In genomic region chr1:3899776-3900149, GRCh38 we compare ENCODE assay signal across 8 cellular contexts. TPM values are rescaled to one million over a fixed set of nuclear protein-coding genes. Genes with fewer than 3 reads are reported as not detected.
DNase-seq lines count a peak whose midpoint lies in the region; FAIRE-seq and TF ChIP-seq lines count a peak whose summit lies in the region.

No MANE protein-coding gene starts in this region.

- DNase-seq in AG09309 (ENCODE audit: low read depth) = no peak
- DNase-seq in GM19238 (ENCODE audit: insufficient read length, low spot score) = peak; percentile 53
- peak; percentile 20 for DNase-seq in MCF 10A (ENCODE audit: unreplicated experiment)
- no peak for DNase-seq in hippocampal formation (lab: John Stamatoyannopoulos, UW)
- DNase-seq in D341Med (ENCODE audit: low spot score) = no peak
- DNase-seq in H54 (ENCODE audit: insufficient read length, low spot score) = no peak

- H3K4me1 Mint-ChIP-seq in MCF 10A (ENCODE audit: insufficient read depth, unreplicated experiment) = peaks cover 6% of the 10 kb centered on the region

- no TSS peak for BruUV-seq in MCF 10A (replicated peaks; lab: Mats Ljungman, UMichigan)

- H3K9me3 ChIP-seq in HUES64 (ENCODE audit: insufficient read depth, low read depth, low read length) (no peaks in the 10 kb centered on the region), mononuclear cell (ENCODE audit: low read depth, low read length) (no peaks in the 10 kb centered on the region)

- H3K27me3 Mint-ChIP-seq in MCF 10A (ENCODE audit: insufficient read depth, unreplicated experiment) = no peaks in the 10 kb centered on the region

- peak overlapping the region; percentile 92 for H3K9ac ChIP-seq in HUES64 (ENCODE audit: low read depth, low read length)

- peaks cover 8% of the 10 kb centered on the region for H3K9me3 Mint-ChIP-seq in MCF 10A (ENCODE audit: unreplicated experiment)

- H3K36me3 ChIP-seq in HUES64 (ENCODE audit: insufficient read depth, low read length) = peaks cover 10% of the 10 kb centered on the region

- H3K27ac Mint-ChIP-seq in MCF 10A (ENCODE audit: low read depth, unreplicated experiment) = peak overlapping the region; percentile 99

- peak overlapping the region; percentile 95 for H3K27ac ChIP-seq in HUES64 (ENCODE audit: low read depth, low read length)

- TF ChIP-seq CTCF in AG09309 (IDR thresholded peaks at IDR 0.05; ENCODE audit: control insufficient read depth, insufficient read depth, low read depth, low read length, missing control alignments) (no peak), MCF 10A (IDR thresholded peaks at IDR 0.05; ENCODE audit: unreplicated experiment) (no peak)

- peak overlapping the region; percentile 84 for H3K4me3 Mint-ChIP-seq in MCF 10A (ENCODE audit: unreplicated experiment)

- H3K36me3 Mint-ChIP-seq in MCF 10A (ENCODE audit: insufficient read depth, unreplicated experiment) = no peaks in the 10 kb centered on the region

- under 1% methylated on average over 25 of the region's 25 CpGs for WGBS in HUES64

- no peak for TF ChIP-seq POLR2A in H54 (IDR thresholded peaks at IDR 0.05; ENCODE audit: low read depth, low read length)

- no peaks in the 10 kb centered on the region for H3K27me3 ChIP-seq in HUES64 (ENCODE audit: insufficient read depth, low read length)
- H3K27me3 ChIP-seq in mononuclear cell (ENCODE audit: insufficient read depth, low read length) = no peaks in the 10 kb centered on the region

- POLR2A ChIA-PET in MCF 10A (lab: Yijun Ruan, JAX) = interaction anchor here (0.7 to 3.4 kb wide), 7 partner anchors 11 to 1374 kb away, joined by 3 to 47 read pairs (median 3); partner anchors contain the start of genes CEP104, DFFB, LRRC47 and PANK4

- intact Hi-C loops in MCF 10A (cut with micrococcal nuclease) = loop anchor here (1.0 kb wide), 1 partner anchor 42 kb away; the partner anchor contains the start of genes CEP104 and DFFB

- peak overlapping the region; percentile 83 for H3K4me3 ChIP-seq in AG09309 (ENCODE audit: control insufficient read depth, low read depth, low read length)
- H3K4me3 ChIP-seq in HUES64 (ENCODE audit: low read length) = peak overlapping the region; percentile 99
- H3K4me3 ChIP-seq in mononuclear cell (ENCODE audit: low read length) = peak overlapping the region; percentile 69

- CTCF ChIA-PET in MCF 10A (lab: Yijun Ruan, JAX) = interaction anchor here (0.7 to 1.3 kb wide), 3 partner anchors 41 to 61 kb away, joined by 3 to 6 read pairs (median 3); no protein-coding TSS in a partner anchor

- FAIRE-seq in H54 (lab: Jason Lieb, UNC) = no peak

- H3K4me1 ChIP-seq in HUES64 (ENCODE audit: insufficient read depth, low read length) = peaks cover 9% of the 10 kb centered on the region
- H3K4me1 ChIP-seq in mononuclear cell (ENCODE audit: insufficient read depth, low read length) = peaks cover 42% of the 10 kb centered on the region

RNA-seq across cellular contexts. Expression of gene C1orf174, which starts 0.3 kb away (rescaled TPM):
- 32.0 TPM for polyA plus RNA-seq in HUES64 (2013, experiment 1 of 2)
- polyA plus RNA-seq in HUES64 (2013, experiment 2 of 2) = 34.2 TPM
- total RNA-seq in MCF 10A (2022) (22.4 and 24.4 TPM in 2 replicates), mononuclear cell (21.0 TPM)

RNA-seq across cellular contexts. Expression of gene DFFB, which starts 42.5 kb away (rescaled TPM):
- polyA plus RNA-seq in HUES64 (2013, experiment 1 of 2) = 4.5 TPM
- polyA plus RNA-seq in HUES64 (2013, experiment 2 of 2) = 5.8 TPM
- total RNA-seq in MCF 10A (2022) (4.5 and 4.8 TPM in 2 replicates), mononuclear cell (4.2 TPM)

RNA-seq across cellular contexts. Expression of gene CEP104, which starts 42.8 kb away (rescaled TPM):
- polyA plus RNA-seq in HUES64 (2013, experiment 1 of 2) = 15.1 TPM
- polyA plus RNA-seq in HUES64 (2013, experiment 2 of 2) = 14.8 TPM
- total RNA-seq in MCF 10A (2022) (68.7 and 74.1 TPM in 2 replicates), mononuclear cell (12.8 TPM)

Comparison
In these comparisons a context has a peak if more than half of its experiments do, and no peak if none do; other contexts are left out.
1. DNase-seq: peak in GM19238 (single experiment) and MCF 10A (single experiment); none in AG09309 (single experiment), hippocampal formation (0 of 2), D341Med (single experiment) and H54 (single experiment).
2. Peak in every context shown above with its lines, with median percentiles within 50 percentile points of each other: H3K4me3 ChIP-seq.